1 cellular context compared by ENCODE assay signal in the genomic region with DNA sequence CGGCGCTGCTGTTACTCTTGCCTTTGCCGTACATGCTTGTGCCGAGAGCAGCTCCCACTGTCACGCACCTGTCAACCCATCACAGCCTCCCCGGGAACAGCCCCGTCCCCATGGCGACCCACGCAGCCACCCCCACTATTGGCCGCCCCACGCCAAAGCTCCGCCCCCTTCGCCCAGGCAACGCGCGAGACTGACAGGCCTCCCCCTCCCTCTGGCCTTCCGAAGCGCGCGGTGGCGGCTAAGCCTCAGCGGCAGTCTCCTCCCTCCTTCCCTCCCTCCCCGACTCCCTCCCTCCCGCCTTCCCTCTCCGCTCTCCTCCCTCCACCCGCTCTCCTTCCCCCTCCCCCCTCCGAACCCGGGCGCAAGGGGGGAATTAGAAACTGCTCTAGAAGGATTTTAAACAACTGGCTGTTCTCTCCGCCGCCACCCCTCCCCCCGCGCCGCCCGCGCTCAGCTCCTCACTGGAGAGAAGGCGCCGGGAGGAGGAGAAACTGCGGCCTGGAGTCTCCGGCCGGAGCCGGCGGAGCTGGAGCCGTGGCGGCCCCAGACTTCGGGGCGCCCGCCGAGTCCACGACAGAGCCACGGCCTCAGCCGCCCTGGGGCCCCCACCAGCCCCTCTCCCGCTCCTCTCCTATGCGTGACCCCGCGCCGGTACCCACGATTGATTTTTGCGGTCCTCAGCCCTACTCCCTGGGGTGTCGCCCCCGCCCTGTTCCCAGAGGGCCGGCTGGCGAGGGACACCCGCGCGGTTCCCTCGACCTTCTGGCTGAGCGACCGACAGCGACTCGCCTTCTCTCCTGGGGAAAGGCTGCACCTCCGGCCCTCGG.
TF ChIP-seq lines count a peak whose summit lies in the region.

A gene (minus strand): TSS at position 89 of the 827 bp plus-strand sequence. CDS start 55 bp downstream, at position 34.

TF ChIP-seq in HEK293, 187 proteins besides CTCF, POLR2A, EP300 and RAD21 (continued from another document and continues in another):
- TF ChIP-seq, protein P1, sequence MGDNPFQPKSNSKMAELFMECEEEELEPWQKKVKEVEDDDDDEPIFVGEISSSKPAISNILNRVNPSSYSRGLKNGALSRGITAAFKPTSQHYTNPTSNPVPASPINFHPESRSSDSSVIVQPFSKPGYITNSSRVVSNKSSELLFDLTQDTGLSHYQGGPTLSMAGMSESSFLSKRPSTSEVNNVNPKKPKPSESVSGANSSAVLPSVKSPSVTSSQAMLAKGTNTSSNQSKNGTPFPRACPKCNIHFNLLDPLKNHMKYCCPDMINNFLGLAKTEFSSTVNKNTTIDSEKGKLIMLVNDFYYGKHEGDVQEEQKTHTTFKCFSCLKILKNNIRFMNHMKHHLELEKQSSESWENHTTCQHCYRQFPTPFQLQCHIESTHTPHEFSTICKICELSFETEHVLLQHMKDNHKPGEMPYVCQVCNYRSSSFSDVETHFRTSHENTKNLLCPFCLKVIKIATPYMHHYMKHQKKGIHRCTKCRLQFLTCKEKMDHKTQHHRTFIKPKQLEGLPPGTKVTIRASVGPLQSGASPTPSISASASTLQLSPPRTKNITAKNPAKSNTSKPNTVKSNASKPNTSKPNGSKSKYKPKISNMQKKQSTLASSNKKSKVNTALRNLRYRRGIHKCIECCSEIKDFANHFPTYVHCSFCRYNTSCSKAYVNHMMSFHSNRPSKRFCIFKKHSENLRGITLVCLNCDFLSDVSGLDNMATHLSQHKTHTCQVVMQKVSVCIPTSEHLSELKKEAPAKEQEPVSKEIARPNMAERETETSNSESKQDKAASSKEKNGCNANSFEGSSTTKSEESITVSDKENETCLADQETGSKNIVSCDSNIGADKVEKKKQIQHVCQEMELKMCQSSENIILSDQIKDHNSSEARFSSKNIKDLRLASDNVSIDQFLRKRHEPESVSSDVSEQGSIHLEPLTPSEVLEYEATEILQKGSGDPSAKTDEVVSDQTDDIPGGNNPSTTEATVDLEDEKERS (tag by site-specific recombination; IDR thresholded peaks at IDR 0.05), result peak; percentile 90
- TF ChIP-seq ZNF624 (tag by site-specific recombination; IDR thresholded peaks at IDR 0.05) (no peak), ZNF174 (tag by site-specific recombination; IDR thresholded peaks at IDR 0.05) (no peak), ZNF529 (tag by site-specific recombination; IDR thresholded peaks at IDR 0.05; ENCODE audit: insufficient replicate concordance) (no peak), KLF1 (tag by site-specific recombination; IDR thresholded peaks at IDR 0.05) (peak; percentile 37; the same call in 1 of the 2 replicates), ZNF830 (tag by site-specific recombination; IDR thresholded peaks at IDR 0.05; ENCODE audit: low read depth) (no peak), ZNF777 (tag by site-specific recombination; IDR thresholded peaks at IDR 0.05; ENCODE audit: borderline replicate concordance) (0 out of 2 replicates have a peak, but pooled peaks have one; percentile 47), ZNF311 (tag by site-specific recombination; IDR thresholded peaks at IDR 0.05; ENCODE audit: borderline replicate concordance) (no peak), ZNF202 (tag by site-specific recombination; IDR thresholded peaks at IDR 0.05; ENCODE audit: borderline replicate concordance) (no peak), ZNF571 (tag by site-specific recombination; IDR thresholded peaks at IDR 0.05) (no peak), ZNF184 (tag by site-specific recombination; IDR thresholded peaks at IDR 0.05) (peak; percentile 83), ZNF366 (tag by site-specific recombination; conservative IDR thresholded peaks at IDR 0.05) (peak; percentile 100), ZSCAN30 (tag by site-specific recombination; IDR thresholded peaks at IDR 0.05) (peak; percentile 98), ZNF621 (tag by site-specific recombination; IDR thresholded peaks at IDR 0.05) (no peak), REPIN1 (tag by site-specific recombination; IDR thresholded peaks at IDR 0.05; ENCODE audit: low read depth) (0 out of 2 replicates have a peak, but pooled peaks have one; percentile 37), FEZF1 (tag by site-specific recombination; IDR thresholded peaks at IDR 0.05) (peak; percentile 62), ZNF24 (tag by site-specific recombination; IDR thresholded peaks at IDR 0.05) (peak; percentile 95), ZFP3 (tag by site-specific recombination; IDR thresholded peaks at IDR 0.05; ENCODE audit: low read depth) (no peak), ZNF350 (tag by site-specific recombination; IDR thresholded peaks at IDR 0.05) (no peak), YY1 (tag by site-specific recombination; IDR thresholded peaks at IDR 0.05) (peak; percentile 70), SCRT2 (tag by site-specific recombination; IDR thresholded peaks at IDR 0.05) (no peak), ZNF112 (tag by site-specific recombination; IDR thresholded peaks at IDR 0.05) (no peak), ZNF837 (tag by site-specific recombination; IDR thresholded peaks at IDR 0.05) (no peak), ZNF292 (tag by site-specific recombination; IDR thresholded peaks at IDR 0.05; ENCODE audit: borderline replicate concordance, low read depth) (no peak), KLF8 (tag by site-specific recombination; IDR thresholded peaks at IDR 0.05) (peak; percentile 93), ZNF629 (tag by site-specific recombination; IDR thresholded peaks at IDR 0.05) (peak; percentile 82), ZNF792 (tag by site-specific recombination; IDR thresholded peaks at IDR 0.05) (no peak)
- TF ChIP-seq, protein P2, sequence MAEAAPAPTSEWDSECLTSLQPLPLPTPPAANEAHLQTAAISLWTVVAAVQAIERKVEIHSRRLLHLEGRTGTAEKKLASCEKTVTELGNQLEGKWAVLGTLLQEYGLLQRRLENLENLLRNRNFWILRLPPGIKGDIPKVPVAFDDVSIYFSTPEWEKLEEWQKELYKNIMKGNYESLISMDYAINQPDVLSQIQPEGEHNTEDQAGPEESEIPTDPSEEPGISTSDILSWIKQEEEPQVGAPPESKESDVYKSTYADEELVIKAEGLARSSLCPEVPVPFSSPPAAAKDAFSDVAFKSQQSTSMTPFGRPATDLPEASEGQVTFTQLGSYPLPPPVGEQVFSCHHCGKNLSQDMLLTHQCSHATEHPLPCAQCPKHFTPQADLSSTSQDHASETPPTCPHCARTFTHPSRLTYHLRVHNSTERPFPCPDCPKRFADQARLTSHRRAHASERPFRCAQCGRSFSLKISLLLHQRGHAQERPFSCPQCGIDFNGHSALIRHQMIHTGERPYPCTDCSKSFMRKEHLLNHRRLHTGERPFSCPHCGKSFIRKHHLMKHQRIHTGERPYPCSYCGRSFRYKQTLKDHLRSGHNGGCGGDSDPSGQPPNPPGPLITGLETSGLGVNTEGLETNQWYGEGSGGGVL (tag by site-specific recombination; IDR thresholded peaks at IDR 0.05), result peak; percentile 100
- TF ChIP-seq, protein P3, sequence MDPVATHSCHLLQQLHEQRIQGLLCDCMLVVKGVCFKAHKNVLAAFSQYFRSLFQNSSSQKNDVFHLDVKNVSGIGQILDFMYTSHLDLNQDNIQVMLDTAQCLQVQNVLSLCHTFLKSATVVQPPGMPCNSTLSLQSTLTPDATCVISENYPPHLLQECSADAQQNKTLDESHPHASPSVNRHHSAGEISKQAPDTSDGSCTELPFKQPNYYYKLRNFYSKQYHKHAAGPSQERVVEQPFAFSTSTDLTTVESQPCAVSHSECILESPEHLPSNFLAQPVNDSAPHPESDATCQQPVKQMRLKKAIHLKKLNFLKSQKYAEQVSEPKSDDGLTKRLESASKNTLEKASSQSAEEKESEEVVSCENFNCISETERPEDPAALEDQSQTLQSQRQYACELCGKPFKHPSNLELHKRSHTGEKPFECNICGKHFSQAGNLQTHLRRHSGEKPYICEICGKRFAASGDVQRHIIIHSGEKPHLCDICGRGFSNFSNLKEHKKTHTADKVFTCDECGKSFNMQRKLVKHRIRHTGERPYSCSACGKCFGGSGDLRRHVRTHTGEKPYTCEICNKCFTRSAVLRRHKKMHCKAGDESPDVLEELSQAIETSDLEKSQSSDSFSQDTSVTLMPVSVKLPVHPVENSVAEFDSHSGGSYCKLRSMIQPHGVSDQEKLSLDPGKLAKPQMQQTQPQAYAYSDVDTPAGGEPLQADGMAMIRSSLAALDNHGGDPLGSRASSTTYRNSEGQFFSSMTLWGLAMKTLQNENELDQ (tag by site-specific recombination; IDR thresholded peaks at IDR 0.05; ENCODE audit: low read depth), result peak; percentile 66; the same call in 1 of the 2 replicates
- TF ChIP-seq, protein P4, sequence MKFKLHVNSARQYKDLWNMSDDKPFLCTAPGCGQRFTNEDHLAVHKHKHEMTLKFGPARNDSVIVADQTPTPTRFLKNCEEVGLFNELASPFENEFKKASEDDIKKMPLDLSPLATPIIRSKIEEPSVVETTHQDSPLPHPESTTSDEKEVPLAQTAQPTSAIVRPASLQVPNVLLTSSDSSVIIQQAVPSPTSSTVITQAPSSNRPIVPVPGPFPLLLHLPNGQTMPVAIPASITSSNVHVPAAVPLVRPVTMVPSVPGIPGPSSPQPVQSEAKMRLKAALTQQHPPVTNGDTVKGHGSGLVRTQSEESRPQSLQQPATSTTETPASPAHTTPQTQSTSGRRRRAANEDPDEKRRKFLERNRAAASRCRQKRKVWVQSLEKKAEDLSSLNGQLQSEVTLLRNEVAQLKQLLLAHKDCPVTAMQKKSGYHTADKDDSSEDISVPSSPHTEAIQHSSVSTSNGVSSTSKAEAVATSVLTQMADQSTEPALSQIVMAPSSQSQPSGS (tag by site-specific recombination; IDR thresholded peaks at IDR 0.05; ENCODE audit: low read depth), result no peak; the same call in 1 of the 2 replicates
- TF ChIP-seq, protein P5, sequence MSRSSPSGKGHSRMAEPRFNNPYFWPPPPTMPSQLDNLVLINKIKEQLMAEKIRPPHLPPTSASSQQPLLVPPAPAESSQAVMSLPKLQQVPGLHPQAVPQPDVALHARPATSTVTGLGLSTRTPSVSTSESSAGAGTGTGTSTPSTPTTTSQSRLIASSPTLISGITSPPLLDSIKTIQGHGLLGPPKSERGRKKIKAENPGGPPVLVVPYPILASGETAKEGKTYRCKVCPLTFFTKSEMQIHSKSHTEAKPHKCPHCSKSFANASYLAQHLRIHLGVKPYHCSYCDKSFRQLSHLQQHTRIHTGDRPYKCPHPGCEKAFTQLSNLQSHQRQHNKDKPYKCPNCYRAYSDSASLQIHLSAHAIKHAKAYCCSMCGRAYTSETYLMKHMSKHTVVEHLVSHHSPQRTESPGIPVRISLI (tag by site-specific recombination; IDR thresholded peaks at IDR 0.05), result peak; percentile 71
- TF ChIP-seq, protein P6, sequence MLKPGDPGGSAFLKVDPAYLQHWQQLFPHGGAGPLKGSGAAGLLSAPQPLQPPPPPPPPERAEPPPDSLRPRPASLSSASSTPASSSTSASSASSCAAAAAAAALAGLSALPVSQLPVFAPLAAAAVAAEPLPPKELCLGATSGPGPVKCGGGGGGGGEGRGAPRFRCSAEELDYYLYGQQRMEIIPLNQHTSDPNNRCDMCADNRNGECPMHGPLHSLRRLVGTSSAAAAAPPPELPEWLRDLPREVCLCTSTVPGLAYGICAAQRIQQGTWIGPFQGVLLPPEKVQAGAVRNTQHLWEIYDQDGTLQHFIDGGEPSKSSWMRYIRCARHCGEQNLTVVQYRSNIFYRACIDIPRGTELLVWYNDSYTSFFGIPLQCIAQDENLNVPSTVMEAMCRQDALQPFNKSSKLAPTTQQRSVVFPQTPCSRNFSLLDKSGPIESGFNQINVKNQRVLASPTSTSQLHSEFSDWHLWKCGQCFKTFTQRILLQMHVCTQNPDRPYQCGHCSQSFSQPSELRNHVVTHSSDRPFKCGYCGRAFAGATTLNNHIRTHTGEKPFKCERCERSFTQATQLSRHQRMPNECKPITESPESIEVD (tag by site-specific recombination; IDR thresholded peaks at IDR 0.05), result peak; percentile 64; the same call in 1 of the 2 replicates
- TF ChIP-seq, protein P7, sequence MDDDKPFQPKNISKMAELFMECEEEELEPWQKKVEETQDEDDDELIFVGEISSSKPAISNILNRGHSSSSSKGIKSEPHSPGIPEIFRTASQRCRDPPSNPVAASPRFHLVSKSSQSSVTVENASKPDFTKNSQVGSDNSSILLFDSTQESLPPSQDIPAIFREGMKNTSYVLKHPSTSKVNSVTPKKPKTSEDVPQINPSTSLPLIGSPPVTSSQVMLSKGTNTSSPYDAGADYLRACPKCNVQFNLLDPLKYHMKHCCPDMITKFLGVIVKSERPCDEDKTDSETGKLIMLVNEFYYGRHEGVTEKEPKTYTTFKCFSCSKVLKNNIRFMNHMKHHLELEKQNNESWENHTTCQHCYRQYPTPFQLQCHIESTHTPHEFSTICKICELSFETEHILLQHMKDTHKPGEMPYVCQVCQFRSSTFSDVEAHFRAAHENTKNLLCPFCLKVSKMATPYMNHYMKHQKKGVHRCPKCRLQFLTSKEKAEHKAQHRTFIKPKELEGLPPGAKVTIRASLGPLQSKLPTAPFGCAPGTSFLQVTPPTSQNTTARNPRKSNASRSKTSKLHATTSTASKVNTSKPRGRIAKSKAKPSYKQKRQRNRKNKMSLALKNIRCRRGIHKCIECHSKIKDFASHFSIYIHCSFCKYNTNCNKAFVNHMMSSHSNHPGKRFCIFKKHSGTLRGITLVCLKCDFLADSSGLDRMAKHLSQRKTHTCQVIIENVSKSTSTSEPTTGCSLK (tag by site-specific recombination; IDR thresholded peaks at IDR 0.05), result no peak
- TF ChIP-seq, protein P8, sequence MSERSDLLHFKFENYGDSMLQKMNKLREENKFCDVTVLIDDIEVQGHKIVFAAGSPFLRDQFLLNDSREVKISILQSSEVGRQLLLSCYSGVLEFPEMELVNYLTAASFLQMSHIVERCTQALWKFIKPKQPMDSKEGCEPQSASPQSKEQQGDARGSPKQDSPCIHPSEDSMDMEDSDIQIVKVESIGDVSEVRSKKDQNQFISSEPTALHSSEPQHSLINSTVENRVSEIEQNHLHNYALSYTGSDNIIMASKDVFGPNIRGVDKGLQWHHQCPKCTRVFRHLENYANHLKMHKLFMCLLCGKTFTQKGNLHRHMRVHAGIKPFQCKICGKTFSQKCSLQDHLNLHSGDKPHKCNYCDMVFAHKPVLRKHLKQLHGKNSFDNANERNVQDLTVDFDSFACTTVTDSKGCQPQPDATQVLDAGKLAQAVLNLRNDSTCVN (tag by site-specific recombination; optimal IDR thresholded peaks at IDR 0.05), result peak; percentile 92
- TF ChIP-seq, protein P9, sequence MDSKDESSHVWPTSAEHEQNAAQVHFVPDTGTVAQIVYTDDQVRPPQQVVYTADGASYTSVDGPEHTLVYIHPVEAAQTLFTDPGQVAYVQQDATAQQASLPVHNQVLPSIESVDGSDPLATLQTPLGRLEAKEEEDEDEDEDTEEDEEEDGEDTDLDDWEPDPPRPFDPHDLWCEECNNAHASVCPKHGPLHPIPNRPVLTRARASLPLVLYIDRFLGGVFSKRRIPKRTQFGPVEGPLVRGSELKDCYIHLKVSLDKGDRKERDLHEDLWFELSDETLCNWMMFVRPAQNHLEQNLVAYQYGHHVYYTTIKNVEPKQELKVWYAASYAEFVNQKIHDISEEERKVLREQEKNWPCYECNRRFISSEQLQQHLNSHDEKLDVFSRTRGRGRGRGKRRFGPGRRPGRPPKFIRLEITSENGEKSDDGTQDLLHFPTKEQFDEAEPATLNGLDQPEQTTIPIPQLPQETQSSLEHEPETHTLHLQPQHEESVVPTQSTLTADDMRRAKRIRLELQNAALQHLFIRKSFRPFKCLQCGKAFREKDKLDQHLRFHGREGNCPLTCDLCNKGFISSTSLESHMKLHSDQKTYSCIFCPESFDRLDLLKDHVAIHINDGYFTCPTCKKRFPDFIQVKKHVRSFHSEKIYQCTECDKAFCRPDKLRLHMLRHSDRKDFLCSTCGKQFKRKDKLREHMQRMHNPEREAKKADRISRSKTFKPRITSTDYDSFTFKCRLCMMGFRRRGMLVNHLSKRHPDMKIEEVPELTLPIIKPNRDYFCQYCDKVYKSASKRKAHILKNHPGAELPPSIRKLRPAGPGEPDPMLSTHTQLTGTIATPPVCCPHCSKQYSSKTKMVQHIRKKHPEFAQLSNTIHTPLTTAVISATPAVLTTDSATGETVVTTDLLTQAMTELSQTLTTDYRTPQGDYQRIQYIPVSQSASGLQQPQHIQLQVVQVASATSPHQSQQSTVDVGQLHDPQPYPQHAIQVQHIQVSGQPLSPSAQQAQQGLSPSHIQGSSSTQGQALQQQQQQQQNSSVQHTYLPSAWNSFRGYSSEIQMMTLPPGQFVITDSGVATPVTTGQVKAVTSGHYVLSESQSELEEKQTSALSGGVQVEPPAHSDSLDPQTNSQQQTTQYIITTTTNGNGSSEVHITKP (tag by site-specific recombination; IDR thresholded peaks at IDR 0.05), result peak; percentile 80
